Comparison of ENCODE assay signal across 14 cellular contexts in the genomic region with DNA sequence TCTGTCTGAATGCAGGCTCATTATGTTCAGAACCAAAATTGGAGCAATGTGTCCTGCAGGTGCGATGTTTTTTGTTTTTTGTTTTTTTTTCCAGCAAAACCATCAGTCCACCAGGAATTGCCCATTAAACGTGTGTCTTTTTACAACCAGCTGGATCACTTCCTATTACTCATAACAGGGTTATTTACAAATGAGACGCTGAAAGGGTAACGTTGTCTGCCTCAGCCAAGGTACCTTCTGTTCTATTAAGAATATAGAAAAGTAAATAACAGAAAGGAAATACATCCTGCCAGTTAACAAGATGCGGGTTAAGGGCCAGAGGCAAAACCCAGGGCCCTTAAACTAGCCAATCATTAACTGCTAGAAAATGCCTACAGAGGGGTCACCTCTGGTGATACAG.
DNase-seq lines count a peak whose midpoint lies in the region; ATAC-seq lines count a peak whose summit lies in the region.
"Had no signal": no experiment of that assay in that cellular context is flagged by ENCODE, and none has a peak within 500 bp of the region (broad histone marks: within the 10 kb centered on the region; RNA-seq: fewer than 3 reads in every experiment).

No MANE protein-coding gene starts in this region.

- no peaks in the 10 kb centered on the region for H3K79me1 ChIP-seq in neuronal stem cell (ENCODE audit: low read depth, low read length)

- peak; percentile 63 for DNase-seq in EL
- peak; percentile 0 for DNase-seq in NCI-H2029 treated with DMSO at 0.1 percent for 48 hours (lab: John Stamatoyannopoulos, UW)
- DNase-seq in dermis microvascular lymphatic vessel endothelial cell (ENCODE audit: low read depth in 2 of 2): peak; percentile 9 to 89
- DNase-seq in neuronal stem cell (ENCODE audit: low spot score): no peak
- no peak for DNase-seq in activated T-cell treated with anti-CD3 and anti-CD28 coated beads, Interleukin-2, amount 50 U/mL, for 24 hours
- no peak for DNase-seq in cerebellar nuclear complex (lab: John Stamatoyannopoulos, UW)
- DNase-seq: activated CD4-positive, CD25-positive, alpha-beta regulatory T cell; CD4-positive, alpha-beta memory T cell; dorsolateral prefrontal cortex; left colon; NCI-H2107 had no signal

- H3K27me3 ChIP-seq in neuronal stem cell (ENCODE audit: control insufficient read depth in 3 of 3, insufficient read depth in 3 of 3, low read depth in 1 of 3, low read length in 3 of 3): no peaks in the 10 kb centered on the region

- H2BK5ac ChIP-seq in neuronal stem cell (ENCODE audit: low read length): no peak overlapping the region

- WGBS in neuronal stem cell (ENCODE audit: extremely low coverage in 2 of 2, insufficient read length in 2 of 2, insufficient replicate concordance in 1 of 2), 2 donors: no CpG with 5 or more reads among the region's 5 CpGs

- H3K27ac Mint-ChIP-seq in activated T-cell treated with anti-CD3 and anti-CD28 coated beads, Interleukin-2, amount 50 U/mL, for 24 hours: no peak overlapping the region
- H3K27ac Mint-ChIP-seq: CD4-positive, alpha-beta memory T cell had no signal

- no peak overlapping the region for H2BK120ac ChIP-seq in neuronal stem cell (ENCODE audit: low read depth, low read length)

- ATAC-seq in HG03139 (IDR thresholded peaks at IDR 0.05; ENCODE audit: unreplicated experiment): no peak
- ATAC-seq in activated CD4-positive, CD25-positive, alpha-beta regulatory T cell treated with anti-CD3 and anti-CD28 coated beads, Interleukin-2, amount 50 U/mL, for 24 hours: no peak
- ATAC-seq: left colon had no signal

- no peak overlapping the region for H3K4me3 ChIP-seq in neuronal stem cell (ENCODE audit: low read length in 2 of 2)
- H3K4me3 ChIP-seq: dorsolateral prefrontal cortex had no signal

- no peak overlapping the region for H2BK15ac ChIP-seq in neuronal stem cell (ENCODE audit: low read length)

- no peak overlapping the region for H2BK12ac ChIP-seq in neuronal stem cell (ENCODE audit: low read length)

- no peak overlapping the region for H3K14ac ChIP-seq in neuronal stem cell (ENCODE audit: low read length)

- H3K4me1 ChIP-seq in neuronal stem cell (ENCODE audit: control insufficient read depth in 2 of 2, insufficient read depth in 1 of 2, low read depth in 1 of 2, low read length in 2 of 2): no peaks in the 10 kb centered on the region

- peaks cover 14% of the 10 kb centered on the region for H3K27me3 Mint-ChIP-seq in activated T-cell treated with anti-CD3 and anti-CD28 coated beads, Interleukin-2, amount 50 U/mL, for 24 hours

- H4K8ac ChIP-seq in neuronal stem cell (ENCODE audit: low read depth, low read length): no peak overlapping the region

- no peak overlapping the region for H3K4me2 ChIP-seq in neuronal stem cell (ENCODE audit: insufficient read depth, low read length, poor library complexity, severe bottlenecking)

- peak overlapping the region; percentile 68 for H2AFZ ChIP-seq in neuronal stem cell (ENCODE audit: low read length)

- no peak overlapping the region for H2AK5ac ChIP-seq in neuronal stem cell (ENCODE audit: low read depth, low read length)

- no peak overlapping the region for H3K9ac ChIP-seq in neuronal stem cell (ENCODE audit: low read depth, low read length, poor library complexity)

- no peak overlapping the region for H3K27ac ChIP-seq in neuronal stem cell (replicated peaks; ENCODE audit: low read length)
- H3K27ac ChIP-seq: dorsolateral prefrontal cortex had no signal

- no peak overlapping the region for H3K18ac ChIP-seq in neuronal stem cell (ENCODE audit: low read length)

- H3K4ac ChIP-seq in neuronal stem cell (ENCODE audit: low read length): no peak overlapping the region

- H3K9me3 Mint-ChIP-seq in activated T-cell treated with anti-CD3 and anti-CD28 coated beads, Interleukin-2, amount 50 U/mL, for 24 hours: no peaks in the 10 kb centered on the region
- H3K9me3 Mint-ChIP-seq: CD4-positive, alpha-beta memory T cell had no signal

- H3K23ac ChIP-seq in neuronal stem cell (ENCODE audit: low read depth, low read length, poor library complexity): no peak overlapping the region

- H3K36me3 ChIP-seq in neuronal stem cell (replicated peaks in 1 of 2; ENCODE audit: control insufficient read depth in 2 of 2, insufficient read depth in 2 of 2, low read length in 2 of 2): no peaks in the 10 kb centered on the region

- no peak overlapping the region for H3K4me3 Mint-ChIP-seq in activated T-cell treated with anti-CD3 and anti-CD28 coated beads, Interleukin-2, amount 50 U/mL, for 24 hours
- H3K4me3 Mint-ChIP-seq: CD4-positive, alpha-beta memory T cell; neural crest cell had no signal

- no peaks in the 10 kb centered on the region for H3K4me1 Mint-ChIP-seq in activated T-cell treated with anti-CD3 and anti-CD28 coated beads, Interleukin-2, amount 50 U/mL, for 24 hours (ENCODE audit: low read depth)
- H3K4me1 Mint-ChIP-seq: neural crest cell had no signal

- no peaks in the 10 kb centered on the region for H3K9me3 ChIP-seq in neuronal stem cell (replicated peaks in 1 of 2; ENCODE audit: control insufficient read depth in 2 of 2, insufficient read depth in 1 of 2, low read depth in 1 of 2, low read length in 2 of 2)

- H4K91ac ChIP-seq in neuronal stem cell (ENCODE audit: low read depth, low read length, poor library complexity): no peak overlapping the region

- H3K36me3 Mint-ChIP-seq in activated T-cell treated with anti-CD3 and anti-CD28 coated beads, Interleukin-2, amount 50 U/mL, for 24 hours (ENCODE audit: low read depth): no peaks in the 10 kb centered on the region
- H3K36me3 Mint-ChIP-seq: CD4-positive, alpha-beta memory T cell had no signal

Comparison
In these comparisons a context has a peak if more than half of its experiments do, and no peak if none do; other contexts are left out.
1. DNase-seq: peak in EL (single experiment), NCI-H2029 treated with DMSO at 0.1 percent for 48 hours (single experiment) and dermis microvascular lymphatic vessel endothelial cell (2 of 2); none in neuronal stem cell (single experiment), activated T-cell treated with anti-CD3 and anti-CD28 coated beads, Interleukin-2, amount 50 U/mL, for 24 hours (single experiment) and cerebellar nuclear complex (0 of 2).